In the genomic region with DNA sequence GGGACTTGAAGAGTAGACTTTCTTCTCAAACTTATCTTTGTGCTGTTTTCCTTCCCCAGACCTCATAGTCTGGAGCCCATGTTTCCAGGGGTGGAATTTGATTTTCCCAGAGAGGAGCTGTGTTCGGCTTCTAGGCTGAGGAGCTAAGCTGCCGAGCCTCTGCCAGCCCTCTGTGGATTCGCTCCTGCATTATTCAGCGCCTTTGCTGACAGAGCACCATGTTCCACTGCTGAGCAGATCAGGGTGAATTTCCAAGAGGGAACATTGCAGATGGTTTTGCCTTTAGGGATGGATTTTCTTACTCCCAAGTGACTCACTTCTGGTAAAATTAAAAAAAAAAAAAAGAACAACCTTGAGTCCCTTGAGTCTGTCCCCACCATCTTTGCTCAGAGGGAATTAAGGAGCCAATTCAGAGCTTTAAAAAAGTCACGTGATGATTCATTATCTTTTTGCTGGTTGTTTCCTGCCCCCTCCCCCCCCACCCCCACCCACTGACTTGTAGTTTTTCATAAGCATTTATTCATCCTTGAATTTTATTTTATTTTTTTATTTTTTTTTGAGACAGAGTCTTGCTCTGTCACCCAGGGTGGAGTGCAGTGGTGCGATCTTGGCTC, we compare ENCODE assay signal across 20 cellular contexts.
DNase-seq lines count a peak whose midpoint lies in the region; ATAC-seq and TF ChIP-seq lines count a peak whose summit lies in the region.
"Had no signal": no experiment of that assay in that cellular context is flagged by ENCODE, and none has a peak within 500 bp of the region (broad histone marks: within the 10 kb centered on the region; RNA-seq: fewer than 3 reads in every experiment).

No MANE protein-coding gene starts in this region.

- H3K36me3 ChIP-seq in IMR-90 (ENCODE audit: control insufficient read depth, insufficient read depth, low read length) (no peaks in the 10 kb centered on the region), breast epithelium (no peaks in the 10 kb centered on the region)
- H3K36me3 ChIP-seq: left ventricle myocardium inferior, right lobe of liver, thyroid gland had no signal

- DNase-seq in EL (peak; percentile 52), IMR-90 (peak; percentile 51), occipital lobe (lab: John Stamatoyannopoulos, UW) (peak; percentile 40), breast epithelium (ENCODE audit: low spot score in 2 of 2) (no peak), NCI-H1694 treated with DMSO at 0.1 percent for 48 hours (lab: John Stamatoyannopoulos, UW) (no peak)
- DNase-seq in stimulated activated CD4-positive, alpha-beta T cell treated with anti-CD3 and anti-CD28 coated beads, Interleukin-2, amount 100 ng/mL, for 24 hours: no peak
- DNase-seq: activated CD4-positive, CD25-positive, alpha-beta regulatory T cell; activated naive CD8-positive, alpha-beta T cell treated with anti-CD3 and anti-CD28 coated beads, Interleukin-2, amount 50 U/mL, for 24 hours; dermis blood vessel endothelial cell; GOT3; immature natural killer cell; KG1; left ventricle myocardium inferior; NCI-H1048; NCI-H1930; right lobe of liver; thyroid gland had no signal

- H2AK9ac ChIP-seq in IMR-90 (replicated peaks; ENCODE audit: low read depth, low read length, poor library complexity): no peak overlapping the region

- peak overlapping the region; percentile 76 for H2AK5ac ChIP-seq in IMR-90 (ENCODE audit: low read depth, low read length)

- dilution Hi-C loops in IMR-90 (cut with HindIII; ENCODE audit: low sequenced_read_pairs, unreplicated experiment): no loop called here

- H2BK20ac ChIP-seq in IMR-90 (ENCODE audit: low read depth, low read length): peak overlapping the region; percentile 66

- TF ChIP-seq CTCF in IMR-90 (conservative IDR thresholded peaks at IDR 0.05; ENCODE audit: low read depth, low read length) (no peak), breast epithelium (IDR thresholded peaks at IDR 0.05) (no peak)

- peaks cover 41 to 83% of the 10 kb centered on the region in 2 experiments for H3K79me1 ChIP-seq in IMR-90 (ENCODE audit: low read depth in 1 of 2, low read length in 2 of 2)

- no peaks in the 10 kb centered on the region for H3K9me3 ChIP-seq in IMR-90 (ENCODE audit: control insufficient read depth, insufficient read depth, low read length)
- H3K9me3 ChIP-seq in breast epithelium: no peaks in the 10 kb centered on the region
- H3K9me3 ChIP-seq: left ventricle myocardium inferior, right lobe of liver, thyroid gland had no signal

- no peak overlapping the region for H2AFZ ChIP-seq in IMR-90 (replicated peaks; ENCODE audit: low read length, poor library complexity)

- H3K4me2 ChIP-seq in IMR-90 (ENCODE audit: low read depth, low read length): no peak overlapping the region

- 90% methylated on average over 1 of the region's 6 CpGs; no CpG with 5 or more reads in 1 of the 2 experiments for WGBS in IMR-90 (ENCODE audit: extremely low coverage in 2 of 2, insufficient read length in 1 of 2), 2 experiments

- H3K56ac ChIP-seq in IMR-90 (ENCODE audit: extremely low read depth, insufficient read depth, low read length): no peak overlapping the region

- no peak overlapping the region for H3K27ac ChIP-seq in IMR-90 (ENCODE audit: insufficient read depth, low read length)
- peak overlapping the region; percentile 73 for H3K27ac ChIP-seq in cingulate gyrus (ENCODE audit: low read depth, low read length)
- no peak overlapping the region for H3K27ac ChIP-seq in breast epithelium
- H3K27ac ChIP-seq: left ventricle myocardium inferior, right lobe of liver, thyroid gland had no signal

- ATAC-seq in IMR-90 (ENCODE audit: low read depth): no peak
- ATAC-seq in HG03108 (IDR thresholded peaks at IDR 0.05; ENCODE audit: unreplicated experiment): no peak
- ATAC-seq: activated naive CD8-positive, alpha-beta T cell treated with anti-CD3 and anti-CD28 coated beads, Interleukin-2, amount 50 U/mL, for 24 hours; right lobe of liver; stimulated activated effector memory CD8-positive, alpha-beta T cell treated with anti-CD3 and anti-CD28 coated beads, Interleukin-12 subunit alpha, Interleukin-12 subunit beta, amount 100 ng/mL, for 72 hours had no signal

- H3K4me3 ChIP-seq in IMR-90 (ENCODE audit: insufficient read depth, low read depth, low read length) (no peak overlapping the region), breast epithelium (no peak overlapping the region)
- H3K4me3 ChIP-seq: left ventricle myocardium inferior, right lobe of liver, thyroid gland had no signal

- TF ChIP-seq POLR2A in IMR-90 (IDR thresholded peaks at IDR 0.05; ENCODE audit: low read depth, low read length) (no peak), breast epithelium (IDR thresholded peaks at IDR 0.05) (no peak)

- no peak overlapping the region; the same call in 2 of the 3 replicates for H2BK15ac ChIP-seq in IMR-90 (ENCODE audit: low read depth, low read length)

- POLR2A ChIA-PET in IMR-90 (lab: Charles Lee; ENCODE audit: unreplicated experiment): no interaction called here

- H3K4ac ChIP-seq in IMR-90 (ENCODE audit: low read depth, low read length): no peak overlapping the region

- in situ Hi-C loops in IMR-90 (cut with MboI; ENCODE audit: low sequenced_read_pairs): no loop called here

- H3K18ac ChIP-seq in IMR-90 (ENCODE audit: low read depth, low read length): no peak overlapping the region

- H3K23ac ChIP-seq in IMR-90 (ENCODE audit: low read depth, low read length): peak overlapping the region; percentile 48; the same call in 1 of the 2 replicates

- H4K91ac ChIP-seq in IMR-90 (ENCODE audit: insufficient read depth, low read depth, low read length): no peak overlapping the region; the same call in 1 of the 2 replicates

- no TSS peak for BruUV-seq in IMR-90 (replicated peaks; lab: Mats Ljungman, UMichigan)

- no peak overlapping the region for H2BK5ac ChIP-seq in IMR-90 (ENCODE audit: low read depth, low read length, poor library complexity, severe bottlenecking)

- peak overlapping the region; percentile 4; the same call in 1 of the 2 replicates for H4K5ac ChIP-seq in IMR-90 (ENCODE audit: low read depth, low read length)

- CTCF ChIA-PET in IMR-90 (lab: Yijun Ruan, JAX): no interaction called here

- H4K20me1 ChIP-seq in IMR-90 (ENCODE audit: insufficient read depth, low read length): no peaks in the 10 kb centered on the region

- H4K8ac ChIP-seq in IMR-90 (ENCODE audit: low read depth in 2 of 2, low read length in 2 of 2): 0 out of 4 replicates have a peak overlapping the region, but pooled peaks of 1 of the 2 experiments have one; percentile 19

- H2BK120ac ChIP-seq in IMR-90 (ENCODE audit: low read depth, low read length): peak overlapping the region; percentile 22; the same call in 1 of the 2 replicates

- intact Hi-C loops in IMR-90 (cut with micrococcal nuclease): no loop called here
- intact Hi-C loops in breast epithelium (cut with DNase I; ENCODE audit: low total_unique reads): no loop called here

- no peak for TF ChIP-seq RAD21 in IMR-90 (IDR thresholded peaks at IDR 0.05; ENCODE audit: low read length)

- H3K14ac ChIP-seq in IMR-90 (replicated peaks; ENCODE audit: low read depth, low read length): peak overlapping the region; percentile 27; the same call in 1 of the 2 replicates

- no peaks in the 10 kb centered on the region for H3K27me3 ChIP-seq in IMR-90 (ENCODE audit: control insufficient read depth, insufficient read depth, low read length)
- no peaks in the 10 kb centered on the region for H3K27me3 ChIP-seq in breast epithelium
- H3K27me3 ChIP-seq: right lobe of liver, thyroid gland had no signal

- peaks cover 19% of the 10 kb centered on the region for H3K9me1 ChIP-seq in IMR-90 (ENCODE audit: insufficient read depth, low read length)

- H3K4me1 ChIP-seq in IMR-90 (ENCODE audit: control insufficient read depth, insufficient read depth, low read length) (peaks cover 7% of the 10 kb centered on the region; the same call in 1 of the 2 replicates), breast epithelium (no peaks in the 10 kb centered on the region)
- H3K4me1 ChIP-seq: right lobe of liver had no signal

- no peak overlapping the region for H3K9ac ChIP-seq in IMR-90 (ENCODE audit: low read depth, low read length)

TF ChIP-seq in IMR-90, 13 proteins besides CTCF, POLR2A, EP300 and RAD21:
- TF ChIP-seq FOS (IDR thresholded peaks at IDR 0.05; ENCODE audit: low read depth, low read length) (no peak), NFE2L2 (IDR thresholded peaks at IDR 0.05; ENCODE audit: low read depth, low read length) (no peak), CEBPB (IDR thresholded peaks at IDR 0.05; ENCODE audit: low read depth, low read length) (no peak), RCOR1 (IDR thresholded peaks at IDR 0.05; ENCODE audit: insufficient replicate concordance, low read length) (no peak), RFX5 (IDR thresholded peaks at IDR 0.05; ENCODE audit: low read depth, low read length) (no peak), MAFK (IDR thresholded peaks at IDR 0.05; ENCODE audit: low read depth, low read length) (no peak), MAZ (IDR thresholded peaks at IDR 0.05; ENCODE audit: borderline replicate concordance, low read depth, low read length) (no peak), MXI1 (IDR thresholded peaks at IDR 0.05; ENCODE audit: borderline replicate concordance, low read depth, low read length) (no peak), CHD1 (IDR thresholded peaks at IDR 0.05; ENCODE audit: low read depth, low read length) (no peak), SMC3 (IDR thresholded peaks at IDR 0.05; ENCODE audit: low read depth, low read length) (no peak), BHLHE40 (IDR thresholded peaks at IDR 0.05; ENCODE audit: low read depth, low read length) (no peak)
- TF ChIP-seq, protein P1, sequence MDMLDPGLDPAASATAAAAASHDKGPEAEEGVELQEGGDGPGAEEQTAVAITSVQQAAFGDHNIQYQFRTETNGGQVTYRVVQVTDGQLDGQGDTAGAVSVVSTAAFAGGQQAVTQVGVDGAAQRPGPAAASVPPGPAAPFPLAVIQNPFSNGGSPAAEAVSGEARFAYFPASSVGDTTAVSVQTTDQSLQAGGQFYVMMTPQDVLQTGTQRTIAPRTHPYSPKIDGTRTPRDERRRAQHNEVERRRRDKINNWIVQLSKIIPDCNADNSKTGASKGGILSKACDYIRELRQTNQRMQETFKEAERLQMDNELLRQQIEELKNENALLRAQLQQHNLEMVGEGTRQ (IDR thresholded peaks at IDR 0.05; ENCODE audit: low read depth, low read length): no peak
- TF ChIP-seq, protein P2, sequence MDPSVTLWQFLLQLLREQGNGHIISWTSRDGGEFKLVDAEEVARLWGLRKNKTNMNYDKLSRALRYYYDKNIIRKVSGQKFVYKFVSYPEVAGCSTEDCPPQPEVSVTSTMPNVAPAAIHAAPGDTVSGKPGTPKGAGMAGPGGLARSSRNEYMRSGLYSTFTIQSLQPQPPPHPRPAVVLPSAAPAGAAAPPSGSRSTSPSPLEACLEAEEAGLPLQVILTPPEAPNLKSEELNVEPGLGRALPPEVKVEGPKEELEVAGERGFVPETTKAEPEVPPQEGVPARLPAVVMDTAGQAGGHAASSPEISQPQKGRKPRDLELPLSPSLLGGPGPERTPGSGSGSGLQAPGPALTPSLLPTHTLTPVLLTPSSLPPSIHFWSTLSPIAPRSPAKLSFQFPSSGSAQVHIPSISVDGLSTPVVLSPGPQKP (IDR thresholded peaks at IDR 0.05; ENCODE audit: borderline replicate concordance, low read depth, low read length): no peak
TF ChIP-seq in IMR-90: peak in this region for 0.

Comparison
In these comparisons a context has a peak if more than half of its experiments do, and no peak if none do; other contexts are left out.
1. DNase-seq: peak in EL (single experiment), IMR-90 (single experiment) and occipital lobe (single experiment); none in breast epithelium (0 of 2), NCI-H1694 treated with DMSO at 0.1 percent for 48 hours (single experiment) and stimulated activated CD4-positive, alpha-beta T cell treated with anti-CD3 and anti-CD28 coated beads, Interleukin-2, amount 100 ng/mL, for 24 hours (0 of 2).